ENCODE assay signal across 11 cellular contexts in genomic region chr14:89394920-89395319, GRCh38.
"Had no signal": no experiment of that assay in that cellular context is flagged by ENCODE, and none has a peak within 500 bp of the region (broad histone marks: within the 10 kb centered on the region; RNA-seq: fewer than 3 reads in every experiment).

No MANE protein-coding gene starts in this region.

- H3K27ac ChIP-seq: coronary artery, tibial nerve had no signal

- ATAC-seq: mucosa of descending colon; stimulated activated naive CD8-positive, alpha-beta T cell treated with anti-CD3 and anti-CD28 coated beads, Interleukin-15, amount 100 ng/mL, for 72 hours had no signal

- H3K9me3 ChIP-seq: mucosa of descending colon, tibial nerve had no signal

- H3K27ac Mint-ChIP-seq: activated CD4-positive, alpha-beta memory T cell treated with anti-CD3 and anti-CD28 coated beads, Interleukin-2, amount 10 ng/mL, durations not matched to agents 7 days and 5 days; nephron had no signal

- H3K4me3 ChIP-seq: coronary artery, mucosa of descending colon, tibial nerve had no signal

- H3K4me3 Mint-ChIP-seq: activated CD4-positive, alpha-beta memory T cell treated with anti-CD3 and anti-CD28 coated beads, Interleukin-2, amount 10 ng/mL, durations not matched to agents 7 days and 5 days; immature natural killer cell; nephron; stimulated activated naive CD8-positive, alpha-beta T cell treated with anti-CD3 and anti-CD28 coated beads, Interleukin-15, amount 100 ng/mL, for 72 hours had no signal

- H3K36me3 ChIP-seq: tibial nerve had no signal

- H3K27me3 Mint-ChIP-seq: activated CD4-positive, alpha-beta memory T cell treated with anti-CD3 and anti-CD28 coated beads, Interleukin-2, amount 10 ng/mL, durations not matched to agents 7 days and 5 days; stimulated activated naive CD8-positive, alpha-beta T cell treated with anti-CD3 and anti-CD28 coated beads, Interleukin-15, amount 100 ng/mL, for 72 hours had no signal

- H3K9me3 Mint-ChIP-seq: activated CD4-positive, alpha-beta memory T cell treated with anti-CD3 and anti-CD28 coated beads, Interleukin-2, amount 10 ng/mL, durations not matched to agents 7 days and 5 days; immature natural killer cell; nephron; stimulated activated naive CD8-positive, alpha-beta T cell treated with anti-CD3 and anti-CD28 coated beads, Interleukin-15, amount 100 ng/mL, for 72 hours had no signal

- DNase-seq: activated CD4-positive, alpha-beta memory T cell treated with anti-CD3 and anti-CD28 coated beads, Interleukin-2, amount 10 ng/mL, durations not matched to agents 7 days and 5 days; activated T-cell treated with anti-CD3 and anti-CD28 coated beads, Interleukin-2, amount 50 U/mL, for 48 hours; immature natural killer cell; left cardiac atrium; mucosa of descending colon; stimulated activated CD4-positive, alpha-beta T cell treated with anti-CD3 and anti-CD28 coated beads, Interleukin-2, amount 100 ng/mL, for 48 hours; stimulated activated naive CD8-positive, alpha-beta T cell treated with anti-CD3 and anti-CD28 coated beads, Interleukin-15, amount 100 ng/mL, for 72 hours; T-helper 9 cell had no signal
